Comparison of ENCODE assay signal across 35 cellular contexts in genomic region chr5:68222310-68222709, GRCh38. TPM values are rescaled to one million over a fixed set of nuclear protein-coding genes. Genes with fewer than 3 reads are reported as not detected.
DNase-seq lines count a peak whose midpoint lies in the region; ATAC-seq, FAIRE-seq and TF ChIP-seq lines count a peak whose summit lies in the region.
"Had no signal": no experiment of that assay in that cellular context is flagged by ENCODE, and none has a peak within 500 bp of the region (broad histone marks: within the 10 kb centered on the region; RNA-seq: fewer than 3 reads in every experiment).

No MANE protein-coding gene starts in this region.

- peaks cover 97% of the 10 kb centered on the region for H3K79me2 ChIP-seq in mammary epithelial cell (ENCODE audit: insufficient read depth, low read length)

- no peaks in the 10 kb centered on the region for H3K27me3 ChIP-seq in mammary epithelial cell (ENCODE audit: insufficient read depth, low read length)
- H3K27me3 ChIP-seq: dorsolateral prefrontal cortex, SJSA1, testis, uterus had no signal

- dilution Hi-C loops in mammary epithelial cell (cut with HindIII; ENCODE audit: low sequenced_read_pairs) = no loop called here

- peaks cover 57% of the 10 kb centered on the region for H3K4me1 ChIP-seq in mammary epithelial cell (ENCODE audit: insufficient read depth, low read length)
- H3K4me1 ChIP-seq: SJSA1 had no signal

- H3K4me1 Mint-ChIP-seq in MCF 10A (ENCODE audit: insufficient read depth, unreplicated experiment) = peaks cover 68% of the 10 kb centered on the region
- H3K4me1 Mint-ChIP-seq in central memory CD8-positive, alpha-beta T cell = peaks cover 90% of the 10 kb centered on the region
- peaks cover 51% of the 10 kb centered on the region for H3K4me1 Mint-ChIP-seq in memory B cell

- H3K4me3 ChIP-seq in mammary epithelial cell (replicated peaks in 1 of 3; ENCODE audit: insufficient read depth in 1 of 3, low read depth in 2 of 3, low read length in 3 of 3) = no peak overlapping the region
- H3K4me3 ChIP-seq: A549, HAP-1, lower lobe of right lung, neural progenitor cell, SJSA1, testis, uterus had no signal

- H3K27ac ChIP-seq in mammary epithelial cell (ENCODE audit: insufficient read depth, low read depth, low read length) = no peak overlapping the region
- H3K27ac ChIP-seq: A549, lower lobe of right lung, neural progenitor cell, SJSA1, testis, uterus had no signal

- H3K9me3 ChIP-seq in mammary epithelial cell (replicated peaks; ENCODE audit: insufficient read depth, low read length) = no peaks in the 10 kb centered on the region
- H3K9me3 ChIP-seq: A549, HAP-1, SJSA1, testis, uterus had no signal

- no peak overlapping the region for H3K9ac ChIP-seq in mammary epithelial cell (ENCODE audit: insufficient read depth, low read length)
- H3K9ac ChIP-seq: neural progenitor cell had no signal

- no peak for FAIRE-seq in GM19239 (lab: Jason Lieb, UNC)
- FAIRE-seq: A549, astrocyte, G401.6, keratinocyte had no signal

- DNase-seq in MCF 10A (ENCODE audit: unreplicated experiment) = no peak
- no peak for DNase-seq in mammary epithelial cell
- no peak for DNase-seq in central memory CD8-positive, alpha-beta T cell (ENCODE audit: low spot score in 2 of 2)
- no peak for DNase-seq in memory B cell (ENCODE audit: low spot score in 2 of 2)
- no peak for DNase-seq in SKM-1 treated with dmso at 0.1 percent for 144 hours (lab: John Stamatoyannopoulos, UW; ENCODE audit: unreplicated experiment)
- no peak for DNase-seq in NCI-H1417 treated with DMSO at 0.1 percent for 48 hours (lab: John Stamatoyannopoulos, UW)
- DNase-seq in GM19239 (ENCODE audit: insufficient read length, low spot score) = no peak
- DNase-seq: activated CD4-positive, alpha-beta T cell treated with anti-CD3 and anti-CD28 coated beads, Interleukin-2, amount 50 U/mL, for 48 hours; activated CD4-positive, CD25-positive, alpha-beta regulatory T cell; activated CD8-positive, alpha-beta memory T cell treated with anti-CD3 and anti-CD28 coated beads, Interleukin-2, amount 50 U/mL, for 4 hours; AML-193; caudate nucleus; DMS53; glutamatergic neuron; KG1; lower lobe of right lung; NCI-H1436; NCI-H2107; NCI-H82; posterior cingulate gyrus; stimulated activated naive B cell treated with anti-CD40 and anti-IgM and Interleukin-4, amounts not matched to agents 10 μg/mL and 1 μg/mL and 100 μg/mL, for 72 hours; T-helper 1 cell; testis; uterus had no signal

- H3K9me3 Mint-ChIP-seq in MCF 10A (ENCODE audit: unreplicated experiment) (no peaks in the 10 kb centered on the region), memory B cell (peaks cover 2% of the 10 kb centered on the region)
- no peaks in the 10 kb centered on the region for H3K9me3 Mint-ChIP-seq in central memory CD8-positive, alpha-beta T cell
- H3K9me3 Mint-ChIP-seq: activated T-helper 1 cell treated with anti-CD3 and anti-CD28 coated beads, Interleukin-12 subunit alpha, Interleukin-12 subunit beta, Interleukin-2, Interleukin-4 antibody, amounts not matched to agents 30 ng/mL and 10 ng/mL and 1 ng/mL, durations not matched to agents 14 hours and 24 hours and 36 hours had no signal

- peaks cover 6% of the 10 kb centered on the region for H3K36me3 ChIP-seq in mammary epithelial cell (ENCODE audit: insufficient read depth, low read length)
- H3K36me3 ChIP-seq: HAP-1, neural progenitor cell, uterus had no signal

- in situ Hi-C loops in mammary epithelial cell (cut with MboI; ENCODE audit: low sequenced_read_pairs in 2 of 2) = no loop called here

- CTCF ChIA-PET in MCF 10A (lab: Yijun Ruan, JAX) = interaction anchor here (0.5 to 1.3 kb wide), 3 partner anchors 17 to 1065 kb away, joined by 3 to 6 read pairs (median 3); no protein-coding TSS in a partner anchor
- CTCF ChIA-PET in mammary epithelial cell (lab: Charles Lee; ENCODE audit: low non-redundant PET) = interaction anchor here (0.6 kb wide), 1 partner anchor 30 kb away, joined by 3 read pairs; no protein-coding TSS in a partner anchor

- BruUV-seq in MCF 10A (replicated peaks; lab: Mats Ljungman, UMichigan) (no TSS peak), mammary epithelial cell (replicated peaks; lab: Mats Ljungman, UMichigan) (no TSS peak)

- 22% methylated on average over 3 of the region's 3 CpGs for WGBS in mammary epithelial cell (ENCODE audit: low coverage, missing lambda C conversion rate)

- H3K4me3 Mint-ChIP-seq in MCF 10A (ENCODE audit: unreplicated experiment) = peak overlapping the region; percentile 69
- H3K4me3 Mint-ChIP-seq in central memory CD8-positive, alpha-beta T cell = peak overlapping the region; percentile 16
- H3K4me3 Mint-ChIP-seq in memory B cell = no peak overlapping the region
- H3K4me3 Mint-ChIP-seq: activated T-helper 1 cell treated with anti-CD3 and anti-CD28 coated beads, Interleukin-12 subunit alpha, Interleukin-12 subunit beta, Interleukin-2, Interleukin-4 antibody, amounts not matched to agents 30 ng/mL and 10 ng/mL and 1 ng/mL, durations not matched to agents 14 hours and 24 hours and 36 hours; neural progenitor cell; stimulated activated naive B cell treated with anti-CD40 and anti-IgM and Interleukin-4, amounts not matched to agents 10 μg/mL and 1 μg/mL and 100 μg/mL, for 72 hours had no signal

- H3K27ac Mint-ChIP-seq in MCF 10A (ENCODE audit: low read depth, unreplicated experiment) (peak overlapping the region; percentile 92), memory B cell (peak overlapping the region; percentile 5)
- H3K27ac Mint-ChIP-seq in central memory CD8-positive, alpha-beta T cell (ENCODE audit: low read depth) = peak overlapping the region; percentile 80
- H3K27ac Mint-ChIP-seq: activated naive CD4-positive, alpha-beta T cell treated with anti-CD3 and anti-CD28 coated beads, Interleukin-2, amount 50 U/mL, for 72 hours; neural progenitor cell; stimulated activated naive B cell treated with anti-CD40 and anti-IgM and Interleukin-4, amounts not matched to agents 10 μg/mL and 1 μg/mL and 100 μg/mL, for 72 hours had no signal

- H3K4me2 ChIP-seq in mammary epithelial cell (ENCODE audit: insufficient read depth, low read depth, low read length) = no peak overlapping the region
- H3K4me2 ChIP-seq: A549, neural progenitor cell had no signal

- peaks cover 6% of the 10 kb centered on the region for H4K20me1 ChIP-seq in mammary epithelial cell (ENCODE audit: insufficient read depth, low read length)

- H3K27me3 Mint-ChIP-seq in MCF 10A (ENCODE audit: insufficient read depth, unreplicated experiment) (no peaks in the 10 kb centered on the region), memory B cell (no peaks in the 10 kb centered on the region)
- H3K27me3 Mint-ChIP-seq in central memory CD8-positive, alpha-beta T cell = no peaks in the 10 kb centered on the region
- H3K27me3 Mint-ChIP-seq: stimulated activated naive B cell treated with anti-CD40 and anti-IgM and Interleukin-4, amounts not matched to agents 10 μg/mL and 1 μg/mL and 100 μg/mL, for 72 hours had no signal

- H3K36me3 Mint-ChIP-seq in MCF 10A (ENCODE audit: insufficient read depth, unreplicated experiment) (peaks cover 82% of the 10 kb centered on the region), memory B cell (peaks cover 29% of the 10 kb centered on the region)
- peaks cover 16% of the 10 kb centered on the region for H3K36me3 Mint-ChIP-seq in central memory CD8-positive, alpha-beta T cell (ENCODE audit: insufficient read depth)

- intact Hi-C loops in MCF 10A (cut with micrococcal nuclease) = no loop called here
- intact Hi-C loops in mammary epithelial cell (cut with micrococcal nuclease) = no loop called here

- H2AFZ ChIP-seq in mammary epithelial cell (ENCODE audit: low read depth, low read length) = no peak overlapping the region
- H2AFZ ChIP-seq: neural progenitor cell had no signal

- POLR2A ChIA-PET in MCF 10A (lab: Yijun Ruan, JAX) = interaction anchor here (0.5 to 10.4 kb wide), 7 partner anchors 9 to 976 kb away, joined by 3 to 112 read pairs (median 3); no protein-coding TSS in a partner anchor

- no peak for TF ChIP-seq CTCF in MCF 10A (IDR thresholded peaks at IDR 0.05; ENCODE audit: unreplicated experiment)
- TF ChIP-seq CTCF in mammary epithelial cell (conservative IDR thresholded peaks at IDR 0.05 in 1 of 2, IDR thresholded peaks at IDR 0.05 in 1 of 2; ENCODE audit: extremely low read depth in 1 of 2, insufficient read depth in 1 of 2, low read depth in 1 of 2, low read length in 2 of 2) = no peak

- ATAC-seq in central memory CD8-positive, alpha-beta T cell (replicated peaks; ENCODE audit: extremely low read depth, poor library complexity, severe bottlenecking) = no peak
- no peak for ATAC-seq in memory B cell (ENCODE audit: low read depth)
- no peak for ATAC-seq in GM18868 (IDR thresholded peaks at IDR 0.05; ENCODE audit: unreplicated experiment)
- ATAC-seq: A549; lower lobe of right lung; stimulated activated naive B cell treated with anti-CD40 and anti-IgM and Interleukin-4, amounts not matched to agents 10 μg/mL and 1 μg/mL and 100 μg/mL, for 72 hours had no signal

RNA-seq across cellular contexts. Expression of gene PIK3R1, which starts 6.8 kb away (rescaled TPM):
- total RNA-seq in MCF 10A (2022) (124 and 151 TPM in 2 replicates), mammary epithelial cell (100 to 1,000 TPM in 1 of 2 donors, 10 to 100 TPM in 1; 74.3 to 195 TPM)
- 11.1 TPM for polyA plus RNA-seq in mammary epithelial cell
- polyA minus RNA-seq in mammary epithelial cell = 96.6 TPM

Comparison
In these comparisons a context has a peak if more than half of its experiments do, and no peak if none do; other contexts are left out.
1. H3K27ac Mint-ChIP-seq: peak in every context shown above with its lines; median percentile 92 in MCF 10A; 80 in central memory CD8-positive, alpha-beta T cell; 5 in memory B cell.